28 cellular contexts compared by ENCODE assay signal in the genomic region with DNA sequence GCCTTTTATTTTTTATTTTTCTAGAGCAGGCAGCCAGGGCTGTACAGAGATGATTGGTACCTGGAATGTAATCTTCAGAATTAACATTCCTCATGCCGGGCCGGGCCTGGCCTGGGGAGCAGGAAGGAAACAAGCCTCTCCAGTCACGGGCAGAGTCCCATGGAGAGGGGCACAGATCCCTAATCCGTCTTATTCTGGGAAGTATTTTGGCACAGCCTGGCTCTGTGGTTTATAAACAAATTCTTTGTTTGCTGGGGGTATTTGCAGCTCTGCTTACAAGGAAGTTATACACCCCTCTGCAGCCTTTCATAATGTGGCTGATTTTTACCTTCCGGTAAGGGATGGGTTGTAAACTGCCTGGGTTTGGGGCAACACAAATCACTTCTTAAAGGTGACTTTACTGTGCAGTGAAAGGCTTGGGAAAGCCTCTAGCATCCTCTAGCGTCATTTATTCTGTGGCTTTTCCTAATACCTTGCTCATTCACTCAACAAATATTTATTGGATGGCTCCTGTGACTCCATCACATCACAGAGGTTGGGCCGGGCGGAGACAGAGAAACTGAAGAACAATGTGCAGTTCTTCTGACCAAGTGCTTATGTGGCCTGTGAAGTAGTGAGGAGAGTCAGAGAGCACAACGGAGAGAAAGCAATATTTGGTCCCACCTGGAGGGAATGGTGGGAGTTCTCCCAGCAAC. TPM values are rescaled to one million over a fixed set of nuclear protein-coding genes. Genes with fewer than 3 reads are reported as not detected.
DNase-seq lines count a peak whose midpoint lies in the region; ATAC-seq, FAIRE-seq and TF ChIP-seq lines count a peak whose summit lies in the region.
"Had no signal": no experiment of that assay in that cellular context is flagged by ENCODE, and none has a peak within 500 bp of the region (broad histone marks: within the 10 kb centered on the region; RNA-seq: fewer than 3 reads in every experiment).

No MANE protein-coding gene starts in this region.

- WGBS in esophagus muscularis mucosa, result 73% methylated on average over 9 of the region's 9 CpGs

- H3K4me3 Mint-ChIP-seq in activated T-helper 2 cell treated with anti-CD3 and anti-CD28 coated beads, Interferon-gamma antibody, Interleukin-2, Interleukin-4, amounts not matched to agents 10 μg/mL and 5 μg/mL and 100 μg/mL, durations not matched to agents 14 hours and 24 hours and 36 hours (ENCODE audit: low read depth), result no peak overlapping the region
- H3K4me3 Mint-ChIP-seq: activated CD4-positive, alpha-beta T cell treated with anti-CD3 and anti-CD28 coated beads for 36 hours; activated naive CD4-positive, alpha-beta T cell treated with anti-CD3 and anti-CD28 coated beads, Interleukin-2, amount 50 U/mL, for 24 hours; activated T-cell treated with anti-CD3 and anti-CD28 coated beads, Interleukin-2, amount 50 U/mL, for 72 hours; naive thymus-derived CD4-positive, alpha-beta T cell; stimulated activated effector memory CD8-positive, alpha-beta T cell treated with anti-CD3 and anti-CD28 coated beads, Interleukin-12 subunit alpha, Interleukin-12 subunit beta, amount 100 ng/mL, for 72 hours had no signal

- no peaks in the 10 kb centered on the region for H3K36me3 Mint-ChIP-seq in activated T-helper 2 cell treated with anti-CD3 and anti-CD28 coated beads, Interferon-gamma antibody, Interleukin-2, Interleukin-4, amounts not matched to agents 10 μg/mL and 5 μg/mL and 100 μg/mL, durations not matched to agents 14 hours and 24 hours and 36 hours (ENCODE audit: low read depth)
- H3K36me3 Mint-ChIP-seq: stimulated activated effector memory CD8-positive, alpha-beta T cell treated with anti-CD3 and anti-CD28 coated beads, Interleukin-12 subunit alpha, Interleukin-12 subunit beta, amount 100 ng/mL, for 72 hours had no signal

- H3K4me3 ChIP-seq in RWPE2 (ENCODE audit: severe bottlenecking) (no peak overlapping the region), retinal pigment epithelial cell (ENCODE audit: low read length) (peak overlapping the region; percentile 83), esophagus muscularis mucosa (no peak overlapping the region)
- H3K4me3 ChIP-seq: gastrocnemius medialis, GM23248, ovary, suprapubic skin had no signal

- intact Hi-C loops in esophagus muscularis mucosa (cut with DNase I), result no loop called here
- intact Hi-C loops in activated T-helper 2 cell treated with anti-CD3 and anti-CD28 coated beads, Interferon-gamma antibody, Interleukin-2, Interleukin-4, amounts not matched to agents 10 μg/mL and 5 μg/mL and 100 μg/mL, durations not matched to agents 14 hours and 24 hours and 36 hours (cut with micrococcal nuclease), result no loop called here

- H3K9me3 ChIP-seq in RWPE2 (ENCODE audit: severe bottlenecking) (peaks cover 5% of the 10 kb centered on the region), esophagus muscularis mucosa (peaks cover 0 to 12% (median 8%) of the 10 kb centered on the region in 4 donors)
- H3K9me3 ChIP-seq: gastrocnemius medialis, ovary, suprapubic skin had no signal

- peaks cover 6% of the 10 kb centered on the region for H3K4me1 Mint-ChIP-seq in activated T-helper 2 cell treated with anti-CD3 and anti-CD28 coated beads, Interferon-gamma antibody, Interleukin-2, Interleukin-4, amounts not matched to agents 10 μg/mL and 5 μg/mL and 100 μg/mL, durations not matched to agents 14 hours and 24 hours and 36 hours (ENCODE audit: low read depth)

- H3K27me3 ChIP-seq in RWPE2 (ENCODE audit: insufficient read depth, poor library complexity, severe bottlenecking) (peaks cover 34% of the 10 kb centered on the region), esophagus muscularis mucosa (peaks cover 8 to 40% (median 25%) of the 10 kb centered on the region in 4 donors)
- H3K27me3 ChIP-seq: ovary had no signal

- H3K27ac ChIP-seq in RWPE2 (ENCODE audit: poor library complexity, severe bottlenecking), result no peak overlapping the region
- H3K27ac ChIP-seq in esophagus muscularis mucosa (replicated peaks in 1 of 4), result no peak overlapping the region
- H3K27ac ChIP-seq: gastrocnemius medialis, GM23248, ovary, suprapubic skin had no signal

- no peaks in the 10 kb centered on the region for H3K4me1 ChIP-seq in RWPE2 (ENCODE audit: insufficient read depth, poor library complexity, severe bottlenecking)
- peaks cover 11 to 17% (median 13%) of the 10 kb centered on the region in 4 donors for H3K4me1 ChIP-seq in esophagus muscularis mucosa

- peak; percentile 46; the same call in 1 of the 3 replicates for ATAC-seq in RWPE2 (ENCODE audit: low read depth)
- ATAC-seq: activated CD4-positive, alpha-beta T cell treated with anti-CD3 and anti-CD28 coated beads for 36 hours; activated T-cell treated with anti-CD3 and anti-CD28 coated beads, Interleukin-2, amount 50 U/mL, for 72 hours; esophagus mucosa; gastrocnemius medialis; naive thymus-derived CD4-positive, alpha-beta T cell; sciatic nerve; stimulated activated effector memory CD8-positive, alpha-beta T cell treated with anti-CD3 and anti-CD28 coated beads, Interleukin-12 subunit alpha, Interleukin-12 subunit beta, amount 100 ng/mL, for 72 hours had no signal

- TF ChIP-seq EP300 in esophagus muscularis mucosa (IDR thresholded peaks at IDR 0.05), result no peak

- peak; percentile 15 for DNase-seq in HT1080 (ENCODE audit: low read depth)
- DNase-seq in RWPE2 (ENCODE audit: low spot score), result no peak
- DNase-seq in islet precursor cell, result peak; percentile 56
- peak; percentile 85 for DNase-seq in retinal pigment epithelial cell (ENCODE audit: low read depth)
- DNase-seq in stimulated activated CD4-positive, alpha-beta T cell treated with anti-CD3 and anti-CD28 coated beads, Interleukin-4, amount 100 ng/mL, for 1 hour, result no peak
- no peak for DNase-seq in esophagus muscularis mucosa (ENCODE audit: extremely low spot score)
- DNase-seq in D721Med (ENCODE audit: insufficient read length, low spot score), result no peak
- DNase-seq in activated T-helper 2 cell treated with anti-CD3 and anti-CD28 coated beads, Interferon-gamma antibody, Interleukin-2, Interleukin-4, amounts not matched to agents 10 μg/mL and 5 μg/mL and 100 μg/mL, durations not matched to agents 14 hours and 24 hours and 36 hours (ENCODE audit: low spot score), result no peak
- DNase-seq: activated CD4-positive, alpha-beta T cell treated with anti-CD3 and anti-CD28 coated beads for 36 hours; activated T-cell treated with anti-CD3 and anti-CD28 coated beads, Interleukin-2, amount 50 U/mL, for 72 hours; anterior cingulate cortex; cerebellar nuclear complex; gastrocnemius medialis; GM23248; hypothalamus; KG1; naive thymus-derived CD4-positive, alpha-beta T cell; NCI-H2029; NCI-H226; NCI-H774; ovary; SHP77 treated with DMSO at 0.1 percent for 48 hours had no signal

- no peak for FAIRE-seq in D721Med (lab: Jason Lieb, UNC)
- FAIRE-seq: islet of Langerhans had no signal

- TF ChIP-seq POLR2A in esophagus muscularis mucosa (IDR thresholded peaks at IDR 0.05; ENCODE audit: low read depth), result no peak

- no peak overlapping the region for H3K27ac Mint-ChIP-seq in activated T-helper 2 cell treated with anti-CD3 and anti-CD28 coated beads, Interferon-gamma antibody, Interleukin-2, Interleukin-4, amounts not matched to agents 10 μg/mL and 5 μg/mL and 100 μg/mL, durations not matched to agents 14 hours and 24 hours and 36 hours
- H3K27ac Mint-ChIP-seq: activated CD4-positive, alpha-beta T cell treated with anti-CD3 and anti-CD28 coated beads for 36 hours; activated naive CD4-positive, alpha-beta T cell treated with anti-CD3 and anti-CD28 coated beads, Interleukin-2, amount 50 U/mL, for 24 hours; activated T-cell treated with anti-CD3 and anti-CD28 coated beads, Interleukin-2, amount 50 U/mL, for 72 hours; naive thymus-derived CD4-positive, alpha-beta T cell; stimulated activated effector memory CD8-positive, alpha-beta T cell treated with anti-CD3 and anti-CD28 coated beads, Interleukin-12 subunit alpha, Interleukin-12 subunit beta, amount 100 ng/mL, for 72 hours had no signal

- peaks cover 77% of the 10 kb centered on the region for H3K27me3 Mint-ChIP-seq in activated T-helper 2 cell treated with anti-CD3 and anti-CD28 coated beads, Interferon-gamma antibody, Interleukin-2, Interleukin-4, amounts not matched to agents 10 μg/mL and 5 μg/mL and 100 μg/mL, durations not matched to agents 14 hours and 24 hours and 36 hours (ENCODE audit: low read depth)

- H3K9me3 Mint-ChIP-seq in activated T-helper 2 cell treated with anti-CD3 and anti-CD28 coated beads, Interferon-gamma antibody, Interleukin-2, Interleukin-4, amounts not matched to agents 10 μg/mL and 5 μg/mL and 100 μg/mL, durations not matched to agents 14 hours and 24 hours and 36 hours, result peaks cover 19% of the 10 kb centered on the region

- H3K36me3 ChIP-seq in RWPE2 (ENCODE audit: low read depth) (no peaks in the 10 kb centered on the region), esophagus muscularis mucosa (no peaks in the 10 kb centered on the region)
- H3K36me3 ChIP-seq: gastrocnemius medialis, ovary, suprapubic skin had no signal

- no peak for TF ChIP-seq CTCF in RWPE2 (IDR thresholded peaks at IDR 0.05; ENCODE audit: poor library complexity, severe bottlenecking)
- peak; percentile 33 for TF ChIP-seq CTCF in retinal pigment epithelial cell (conservative IDR thresholded peaks at IDR 0.05; ENCODE audit: low read depth, low read length)
- no peak for TF ChIP-seq CTCF in esophagus muscularis mucosa (IDR thresholded peaks at IDR 0.05)
- TF ChIP-seq CTCF in D721Med (IDR thresholded peaks at IDR 0.05; ENCODE audit: insufficient read depth, missing control alignments), result no peak

RNA-seq across cellular contexts. Expression of gene SLC6A20, which starts 2.7 kb away (rescaled TPM):
- not detected in 2 replicates for total RNA-seq in HT1080 (2014; rRNA removed; shearing (Covaris generic))
- polyA plus RNA-seq in HT1080 (2015; cell fraction: cytosol; rRNA removed), result not detected in 2 replicates
- polyA plus RNA-seq in HT1080 (2015; cell fraction: nucleus; rRNA removed), result not detected in 2 replicates
- total RNA-seq in esophagus muscularis mucosa, result under 1 TPM in 3 of 4 donors, not detected in 1; 0.19 to 0.33 (median 0.29) TPM
- total RNA-seq in activated T-helper 2 cell treated with anti-CD3 and anti-CD28 coated beads, Interferon-gamma antibody, Interleukin-2, Interleukin-4, amounts not matched to agents 10 μg/mL and 5 μg/mL and 100 μg/mL, durations not matched to agents 14 hours and 24 hours and 36 hours, result not detected in 2 replicates
- total RNA-seq: activated CD4-positive, alpha-beta T cell treated with anti-CD3 and anti-CD28 coated beads for 36 hours; activated T-cell treated with anti-CD3 and anti-CD28 coated beads, Interleukin-2, amount 50 U/mL, for 72 hours; GM23248; naive thymus-derived CD4-positive, alpha-beta T cell had no signal
- polyA plus RNA-seq: GM23248; naive thymus-derived CD4-positive, alpha-beta T cell had no signal

RNA-seq across cellular contexts. Expression of gene LZTFL1, which starts 48.3 kb away (rescaled TPM):
- total RNA-seq in HT1080 (2014; rRNA removed; shearing (Covaris generic)), result 6.5 and 9.7 TPM in 2 replicates
- polyA plus RNA-seq in HT1080 (2015; cell fraction: cytosol; rRNA removed), result 15.2 and 22.6 TPM in 2 replicates
- polyA plus RNA-seq in HT1080 (2015; cell fraction: nucleus; rRNA removed), result 20.0 and 24.1 TPM in 2 replicates
- total RNA-seq in esophagus muscularis mucosa, result 10 to 100 TPM; 12.0 to 18.3 (median 17.8) TPM
- 3.2 and 4.6 TPM in 2 replicates for total RNA-seq in activated T-helper 2 cell treated with anti-CD3 and anti-CD28 coated beads, Interferon-gamma antibody, Interleukin-2, Interleukin-4, amounts not matched to agents 10 μg/mL and 5 μg/mL and 100 μg/mL, durations not matched to agents 14 hours and 24 hours and 36 hours

Comparison
In these comparisons a context has a peak if more than half of its experiments do, and no peak if none do; other contexts are left out.
1. DNase-seq: peak in HT1080 (single experiment), islet precursor cell (single experiment) and retinal pigment epithelial cell (single experiment); none in RWPE2 (single experiment), stimulated activated CD4-positive, alpha-beta T cell treated with anti-CD3 and anti-CD28 coated beads, Interleukin-4, amount 100 ng/mL, for 1 hour (single experiment), esophagus muscularis mucosa (single experiment), D721Med (single experiment) and activated T-helper 2 cell treated with anti-CD3 and anti-CD28 coated beads, Interferon-gamma antibody, Interleukin-2, Interleukin-4, amounts not matched to agents 10 μg/mL and 5 μg/mL and 100 μg/mL, durations not matched to agents 14 hours and 24 hours and 36 hours (single experiment).